In the genomic region with DNA sequence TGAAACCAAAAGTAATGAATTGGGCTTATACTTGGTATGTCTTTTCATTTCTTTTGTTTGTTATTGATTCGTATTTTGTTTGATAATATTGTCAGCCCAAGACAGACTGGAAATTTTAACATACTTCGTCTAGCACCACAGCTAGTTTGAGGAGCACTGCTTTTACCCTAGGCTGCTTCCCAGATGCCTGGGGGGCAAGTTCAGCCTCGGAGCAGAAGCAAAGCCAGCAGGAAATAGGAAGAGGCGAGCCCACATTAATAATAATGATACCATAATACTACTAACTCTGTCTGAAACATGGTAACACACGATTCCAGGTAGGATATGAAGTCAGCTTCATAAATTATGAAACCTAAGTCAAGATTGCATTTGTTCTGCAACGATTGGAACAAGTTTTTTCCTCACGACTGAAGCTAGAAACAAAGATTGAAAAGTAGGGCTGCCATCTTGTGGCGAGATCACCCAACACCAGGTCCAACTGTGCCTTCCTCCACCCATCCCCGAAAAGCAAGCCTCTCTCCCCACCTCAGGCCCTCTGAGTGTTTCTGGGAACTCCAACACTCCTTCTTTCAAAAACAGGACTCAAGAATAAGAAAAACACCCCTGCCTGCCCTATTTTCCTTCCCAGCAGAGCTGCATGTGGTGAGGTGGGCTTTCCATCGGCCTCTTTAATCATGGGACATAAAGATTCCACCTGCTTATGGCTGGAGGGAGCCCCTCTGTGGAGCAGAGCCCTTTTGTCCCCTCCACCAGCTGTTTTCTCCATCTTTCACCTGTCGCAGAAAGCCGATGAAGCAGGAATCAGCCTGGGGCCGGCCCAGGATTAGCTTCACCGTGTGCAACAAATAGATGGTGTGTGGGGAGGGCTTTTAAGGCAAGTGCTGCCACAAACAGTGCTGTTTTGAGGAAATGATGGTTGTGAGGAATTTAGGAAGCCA, we compare ENCODE assay signal across 8 cellular contexts.
DNase-seq lines count a peak whose midpoint lies in the region; ATAC-seq, FAIRE-seq and TF ChIP-seq lines count a peak whose summit lies in the region.

No MANE protein-coding gene starts in this region.

- DNase-seq in ACHN (peak; percentile 32), RKO (ENCODE audit: low spot score) (peak; percentile 39), foreskin fibroblast (no peak), urothelium cell line (ENCODE audit: low spot score) (peak; percentile 65), activated T-cell treated with anti-CD3 and anti-CD28 coated beads for 4 hours (no peak)

- in situ Hi-C loops in ACHN (cut with HindIII; ENCODE audit: low pct_ligation_motif_present, low pct_unique_long_range_greater_than_20kb, low sequenced_read_pairs), result no loop called here

- peak; percentile 46 for TF ChIP-seq CTCF in foreskin fibroblast (IDR thresholded peaks at IDR 0.05; ENCODE audit: low read depth, low read length)

- H3K4me3 ChIP-seq in foreskin fibroblast (ENCODE audit: low read depth in 1 of 2, low read length in 2 of 2), result no peak overlapping the region

- peak; percentile 17 for FAIRE-seq in urothelium cell line (lab: Jason Lieb, UNC)

- ATAC-seq in GM19351 (IDR thresholded peaks at IDR 0.05; ENCODE audit: unreplicated experiment), result peak; percentile 75
- ATAC-seq in GM19463 (IDR thresholded peaks at IDR 0.05; ENCODE audit: unreplicated experiment), result no peak
- no peak for ATAC-seq in GM18861 (IDR thresholded peaks at IDR 0.05; ENCODE audit: unreplicated experiment)

Comparison
In these comparisons a context has a peak if more than half of its experiments do, and no peak if none do; other contexts are left out.
1. DNase-seq: peak in ACHN (single experiment), RKO (single experiment) and urothelium cell line (single experiment); none in foreskin fibroblast (0 of 2) and activated T-cell treated with anti-CD3 and anti-CD28 coated beads for 4 hours (single experiment).